In the genomic region with DNA sequence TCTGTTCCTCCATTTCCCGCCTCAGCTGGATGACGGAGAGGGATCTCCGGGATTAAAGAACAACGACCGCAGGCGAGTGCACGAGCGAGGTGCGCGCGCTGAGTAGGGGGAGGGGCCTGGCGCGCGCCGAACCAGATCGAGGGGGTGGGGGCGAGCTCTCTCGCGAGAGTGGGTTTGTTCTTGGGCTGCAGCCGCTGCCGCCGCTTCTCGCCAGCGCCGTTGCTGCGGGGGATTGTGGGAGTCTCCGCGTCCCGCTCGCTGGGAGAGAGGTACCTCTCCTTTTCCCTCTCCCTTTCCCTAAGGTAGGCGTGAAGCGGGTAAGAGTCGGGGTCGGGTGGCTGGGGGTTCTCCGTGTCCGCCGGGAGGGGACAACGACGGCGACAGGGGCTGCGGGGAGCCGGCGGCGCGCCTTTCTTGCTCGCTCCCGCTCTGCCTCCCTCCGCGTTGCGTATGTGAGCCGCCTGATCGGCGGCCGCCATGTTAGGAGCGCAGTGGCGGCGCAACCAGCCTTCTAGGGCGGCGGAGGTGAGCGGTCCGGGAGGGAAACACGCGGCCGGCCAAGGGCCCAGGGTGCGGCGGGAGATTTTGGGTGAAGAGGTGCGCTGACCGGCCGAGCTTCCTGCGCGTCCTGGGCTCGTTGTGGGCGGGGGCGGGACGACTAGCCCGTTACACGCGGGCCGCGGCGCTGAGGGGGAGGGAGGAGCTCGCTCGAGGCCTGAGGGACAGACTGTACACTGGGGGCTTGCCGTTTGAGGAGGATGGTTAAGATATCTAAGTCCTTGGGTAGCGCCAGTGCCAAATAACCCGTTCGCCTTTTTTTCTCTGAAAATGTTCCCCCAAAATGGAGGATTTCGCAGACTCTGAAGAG, we compare ENCODE assay signal across 8 cellular contexts. TPM values are rescaled to one million over a fixed set of nuclear protein-coding genes. Genes with fewer than 3 reads are reported as not detected.
DNase-seq lines count a peak whose midpoint lies in the region; ATAC-seq and TF ChIP-seq lines count a peak whose summit lies in the region.

MATR3 (plus strand) TSS at position 237 of the 868 bp plus-strand sequence. CDS start 13,676 bp downstream, outside the sequence.

- peak; percentile 93 for DNase-seq in NCI-H146 (lab: John Stamatoyannopoulos, UW)
- peak; percentile 84 to 95 (median 91) for DNase-seq in T-helper 1 cell
- peak; percentile 96 to 98 (median 97) for DNase-seq in adrenal gland
- peak; percentile 97 for DNase-seq in heart left ventricle
- peak; percentile 88 to 98 (median 93) for DNase-seq in posterior cingulate gyrus
- peak; percentile 96 to 98 for DNase-seq in upper lobe of left lung

- peak; percentile 98 to 99 for TF ChIP-seq POLR2A in adrenal gland (IDR thresholded peaks at IDR 0.05)
- TF ChIP-seq POLR2A in heart left ventricle (IDR thresholded peaks at IDR 0.05) = peak; percentile 42 to 90
- peak; percentile 92 to 99 (median 98) for TF ChIP-seq POLR2A in upper lobe of left lung (IDR thresholded peaks at IDR 0.05)

- peak within 1 kb of the TSS; percentile 99 to 100 (median 100) for H3K27ac ChIP-seq in adrenal gland
- H3K27ac ChIP-seq in heart left ventricle = peak within 1 kb of the TSS; percentile 93 to 100 (median 99)
- peak within 1 kb of the TSS; percentile 98 to 100 (median 100) for H3K27ac ChIP-seq in upper lobe of left lung

- TF ChIP-seq CTCF in GM12875 (IDR thresholded peaks at IDR 0.05; ENCODE audit: borderline replicate concordance, insufficient read depth, low read depth, low read length) (no peak), adrenal gland (IDR thresholded peaks at IDR 0.05) (peak in 2 of 6 experiments; percentile 6 to 24), heart left ventricle (IDR thresholded peaks at IDR 0.05) (no peak), upper lobe of left lung (IDR thresholded peaks at IDR 0.05) (no peak)

- H3K27me3 ChIP-seq in adrenal gland = no peaks in the 10 kb centered on the region
- no peaks in the 10 kb centered on the region for H3K27me3 ChIP-seq in heart left ventricle
- no peaks in the 10 kb centered on the region for H3K27me3 ChIP-seq in upper lobe of left lung

- ATAC-seq in HG02840 (IDR thresholded peaks at IDR 0.05; ENCODE audit: low FRiP score, unreplicated experiment) = peak; percentile 78
- ATAC-seq in heart left ventricle = peak; percentile 95 to 97 (median 96)
- peak; percentile 97 for ATAC-seq in upper lobe of left lung (ENCODE audit: low FRiP score in 2 of 2)

- WGBS in adrenal gland, 4 donors = 0 to 1% (median 0%) methylated on average over 9 to 88 of the region's 88 CpGs
- WGBS in heart left ventricle, 4 donors = 0 to 1% (median 0%) methylated on average over 28 to 88 of the region's 88 CpGs
- WGBS in upper lobe of left lung, 2 donors = 0% methylated on average over 4 to 78 of the region's 88 CpGs

- H3K36me3 ChIP-seq in adrenal gland (replicated peaks in 1 of 2) = no peaks in the 10 kb centered on the region
- no peaks in the 10 kb centered on the region for H3K36me3 ChIP-seq in heart left ventricle
- H3K36me3 ChIP-seq in upper lobe of left lung = no peaks in the 10 kb centered on the region

- H3K4me1 ChIP-seq in adrenal gland (replicated peaks in 1 of 2) = peaks cover 21 to 33% of the 10 kb centered on the region in 2 donors
- peaks cover 8 to 46% (median 38%) of the 10 kb centered on the region in 12 donors for H3K4me1 ChIP-seq in heart left ventricle
- peaks cover 38 to 46% (median 41%) of the 10 kb centered on the region in 4 donors for H3K4me1 ChIP-seq in upper lobe of left lung

- intact Hi-C loops in adrenal gland (cut with DNase I) = no loop called here
- intact Hi-C loops in heart left ventricle (cut with DNase I) = loop anchor here in 4 of 10 donors (2.0 to 10.0 kb wide), 4 partner anchors 47 to 101 kb away; partner anchors contain the start of genes PAIP2 (in 4 of the 4) and PROB1 (in 1 of the 4)
- intact Hi-C loops in posterior cingulate gyrus (cut with DNase I) = loop anchor here (2.0 kb wide), 1 partner anchor 47 kb away; the partner anchor contains the start of gene PAIP2

- TF ChIP-seq EP300 in upper lobe of left lung (IDR thresholded peaks at IDR 0.05) = peak in 1 of 4 donors; percentile 64

- H3K4me3 ChIP-seq in GM12875 (ENCODE audit: low read depth, low read length) = peak within 1 kb of the TSS; percentile 88
- H3K4me3 ChIP-seq in adrenal gland = peak within 1 kb of the TSS; percentile 87 to 98 (median 96)
- peak within 1 kb of the TSS; percentile 64 to 98 (median 88) for H3K4me3 ChIP-seq in heart left ventricle
- peak within 1 kb of the TSS; percentile 62 to 94 (median 83) for H3K4me3 ChIP-seq in upper lobe of left lung

- H3K9me3 ChIP-seq in adrenal gland (replicated peaks in 1 of 3) (no peaks in the 10 kb centered on the region), heart left ventricle (no peaks in the 10 kb centered on the region), upper lobe of left lung (no peaks in the 10 kb centered on the region)

RNA-seq across cellular contexts. Expression of gene MATR3, which starts in this region (rescaled TPM):
- 100 to 1,000 TPM; 145 to 258 (median 176) TPM for total RNA-seq in adrenal gland
- 100 to 1,000 TPM in 2 of 3 donors, 10 to 100 TPM in 1; 99.4 to 321 (median 123) TPM for polyA plus RNA-seq in adrenal gland
- total RNA-seq in heart left ventricle = 100 to 1,000 TPM; 133 to 208 (median 139) TPM
- 100 to 1,000 TPM in 1 of 2 donors, 10 to 100 TPM in 1; 97.2 to 115 TPM for polyA plus RNA-seq in heart left ventricle
- 100 to 1,000 TPM; 125 to 264 (median 158) TPM for total RNA-seq in upper lobe of left lung

Comparison
In these comparisons a context has a peak if more than half of its experiments do, and no peak if none do; other contexts are left out.
1. Peak in every context shown above with its lines: DNase-seq, ATAC-seq, H3K4me3 ChIP-seq and H3K27ac ChIP-seq.